Comparison of ENCODE assay signal across 14 cellular contexts in the genomic region with DNA sequence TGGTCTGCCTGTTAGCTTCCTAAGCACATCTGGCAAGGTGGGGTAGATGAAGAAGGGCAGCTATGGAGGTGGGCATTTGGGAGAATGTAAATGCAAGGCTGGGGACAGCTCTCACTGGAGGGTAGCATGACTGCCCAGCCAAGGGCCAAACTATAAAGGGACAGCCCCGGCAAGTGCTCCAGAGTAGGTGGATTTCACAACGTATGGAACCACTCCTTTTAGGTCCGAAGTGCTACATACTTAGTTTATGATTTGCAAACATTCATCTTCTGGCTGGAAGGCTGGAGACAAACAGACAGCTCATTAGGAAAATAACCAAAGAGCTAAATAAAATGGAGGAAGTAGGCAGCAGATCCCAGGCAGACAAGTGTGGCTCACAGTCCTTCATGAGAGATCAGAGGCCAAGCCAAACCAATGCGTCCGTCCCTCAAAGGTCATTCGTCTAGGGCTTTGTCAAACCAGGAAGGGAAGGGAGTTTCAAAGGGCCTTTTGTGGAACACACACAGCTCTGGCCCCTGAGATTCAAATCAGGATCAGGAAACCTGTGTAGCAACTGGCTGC. TPM values are rescaled to one million over a fixed set of nuclear protein-coding genes. Genes with fewer than 3 reads are reported as not detected.
DNase-seq lines count a peak whose midpoint lies in the region; ATAC-seq and TF ChIP-seq lines count a peak whose summit lies in the region.
"Had no signal": no experiment of that assay in that cellular context is flagged by ENCODE, and none has a peak within 500 bp of the region (broad histone marks: within the 10 kb centered on the region; RNA-seq: fewer than 3 reads in every experiment).

No MANE protein-coding gene starts in this region.

- H3K27ac ChIP-seq in ACC112 (ENCODE audit: low read depth, low read length), result 0 out of 2 replicates have a peak overlapping the region, but pooled peaks have one; percentile 99
- H3K27ac ChIP-seq: body of pancreas had no signal

- no peak overlapping the region for H3K4me3 ChIP-seq in ACC112 (ENCODE audit: low read depth, low read length)
- H3K4me3 ChIP-seq: body of pancreas, thoracic aorta had no signal

- no peak overlapping the region for H3K4me3 Mint-ChIP-seq in endothelial cell (ENCODE audit: unreplicated experiment)
- no peak overlapping the region for H3K4me3 Mint-ChIP-seq in nephron progenitor cell
- H3K4me3 Mint-ChIP-seq: activated CD4-positive, alpha-beta T cell treated with anti-CD3 and anti-CD28 coated beads, Interleukin-2, amount 10 ng/mL, durations not matched to agents 7 days and 5 days; T-helper 2 cell treated with Interferon-gamma antibody and Interleukin-4, amounts not matched to agents 5 μg/mL and 100 μg/mL, for 36 hours had no signal

- no peak for ATAC-seq in GM21528 (IDR thresholded peaks at IDR 0.05; ENCODE audit: low FRiP score, unreplicated experiment)
- ATAC-seq: body of pancreas had no signal

- no peaks in the 10 kb centered on the region for H3K36me3 ChIP-seq in ACC112 (ENCODE audit: insufficient read depth, low read length)
- H3K36me3 ChIP-seq: thoracic aorta had no signal

- H3K27ac Mint-ChIP-seq in endothelial cell (ENCODE audit: unreplicated experiment), result peak overlapping the region; percentile 46
- peak overlapping the region; percentile 60 for H3K27ac Mint-ChIP-seq in nephron progenitor cell
- H3K27ac Mint-ChIP-seq: activated CD4-positive, alpha-beta T cell treated with anti-CD3 and anti-CD28 coated beads, Interleukin-2, amount 10 ng/mL, durations not matched to agents 7 days and 5 days; T-helper 2 cell treated with Interferon-gamma antibody and Interleukin-4, amounts not matched to agents 5 μg/mL and 100 μg/mL, for 36 hours had no signal

- no peak overlapping the region for H2AFZ ChIP-seq in ACC112 (ENCODE audit: low read length, unreplicated experiment)

- DNase-seq in LoVo (ENCODE audit: low spot score) (peak; percentile 36), endothelial cell (ENCODE audit: low spot score) (no peak), nephron progenitor cell (no peak), nucleus accumbens (lab: John Stamatoyannopoulos, UW) (no peak), 8988T (no peak)
- DNase-seq in stimulated activated CD4-positive, alpha-beta T cell treated with anti-CD3 and anti-CD28 coated beads, Interleukin-12 subunit alpha, Interleukin-12 subunit beta, amount 100 ng/mL, for 4 hours, result no peak
- DNase-seq: activated CD4-positive, alpha-beta T cell treated with anti-CD3 and anti-CD28 coated beads, Interleukin-2, amount 10 ng/mL, durations not matched to agents 7 days and 5 days; activated effector memory CD4-positive, alpha-beta T cell treated with anti-CD3 and anti-CD28 coated beads, Interleukin-2, amount 50 U/mL, for 16 hours; body of pancreas; NCI-H82 had no signal

- peaks cover 59% of the 10 kb centered on the region for H3K4me1 ChIP-seq in ACC112 (ENCODE audit: control insufficient read depth, insufficient read depth, low read length, unreplicated experiment)

- no peaks in the 10 kb centered on the region for H3K36me3 Mint-ChIP-seq in endothelial cell (ENCODE audit: low read depth, unreplicated experiment)
- peaks cover 4% of the 10 kb centered on the region for H3K36me3 Mint-ChIP-seq in nephron progenitor cell (ENCODE audit: low read depth)

- no peaks in the 10 kb centered on the region for H3K79me2 ChIP-seq in ACC112 (ENCODE audit: control insufficient read depth, insufficient read depth, low read length, unreplicated experiment)

- TF ChIP-seq CTCF in endothelial cell (IDR thresholded peaks at IDR 0.05; ENCODE audit: unreplicated experiment) (no peak), nephron progenitor cell (IDR thresholded peaks at IDR 0.05) (no peak)

- H3K27me3 ChIP-seq in ACC112 (ENCODE audit: insufficient read depth, low read length), result no peaks in the 10 kb centered on the region
- H3K27me3 ChIP-seq: body of pancreas had no signal

- H3K9me3 Mint-ChIP-seq in endothelial cell (ENCODE audit: unreplicated experiment) (no peaks in the 10 kb centered on the region), nephron progenitor cell (peaks cover 8% of the 10 kb centered on the region)
- H3K9me3 Mint-ChIP-seq: T-helper 2 cell treated with Interferon-gamma antibody and Interleukin-4, amounts not matched to agents 5 μg/mL and 100 μg/mL, for 36 hours had no signal

- H3K4me1 Mint-ChIP-seq in endothelial cell (ENCODE audit: unreplicated experiment) (peaks cover 6% of the 10 kb centered on the region), nephron progenitor cell (peaks cover 60% of the 10 kb centered on the region)

- peaks cover 5% of the 10 kb centered on the region for H3K27me3 Mint-ChIP-seq in endothelial cell (ENCODE audit: unreplicated experiment)
- peaks cover 9% of the 10 kb centered on the region for H3K27me3 Mint-ChIP-seq in nephron progenitor cell (ENCODE audit: low read depth, poor library complexity)
- H3K27me3 Mint-ChIP-seq: activated CD4-positive, alpha-beta T cell treated with anti-CD3 and anti-CD28 coated beads, Interleukin-2, amount 10 ng/mL, durations not matched to agents 7 days and 5 days had no signal

RNA-seq across cellular contexts. Expression of a gene that starts 42.5 kb away (rescaled TPM):
- 27.5 TPM for total RNA-seq in endothelial cell (ENCODE audit: unreplicated experiment)
